Comparison of ENCODE assay signal across 14 cellular contexts in the genomic region with DNA sequence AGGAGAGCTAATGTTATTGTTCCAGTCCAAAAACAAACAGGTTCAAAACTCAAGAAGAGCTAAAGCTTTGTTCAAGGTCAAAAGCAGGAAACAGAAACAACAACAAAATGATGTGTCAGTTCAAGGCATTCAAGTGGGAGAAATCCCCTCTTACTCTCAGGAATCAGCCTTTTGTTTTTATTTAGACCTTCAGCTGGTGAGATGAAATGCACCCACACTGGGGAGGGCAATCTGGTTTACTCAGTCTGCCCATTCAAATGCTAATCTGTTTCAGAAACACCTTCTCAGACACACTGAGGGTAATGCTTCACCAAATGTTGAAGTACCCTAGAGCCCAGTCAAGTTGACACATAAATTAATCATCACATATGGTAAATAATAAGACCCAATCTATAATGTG.
"Had no signal": no experiment of that assay in that cellular context is flagged by ENCODE, and none has a peak within 500 bp of the region (broad histone marks: within the 10 kb centered on the region; RNA-seq: fewer than 3 reads in every experiment).

No MANE protein-coding gene starts in this region.

- H3K4me3 Mint-ChIP-seq: activated naive CD4-positive, alpha-beta T cell treated with anti-CD3 and anti-CD28 coated beads, Interleukin-2, amount 50 U/mL, for 24 hours; brain; dendritic cell treated with granulocyte-macrophage colony-stimulating factor and Interleukin-4, amounts not matched to agents 40 ng/mL and 50 ng/mL, for 4 days; naive B cell; stimulated activated naive CD8-positive, alpha-beta T cell treated with anti-CD3 and anti-CD28 coated beads, Interleukin-15, Interleukin-2, amounts not matched to agents 100 ng/mL and 50 ng/mL, for 24 hours had no signal

- H3K4me3 ChIP-seq: hepatocyte, lung, testis had no signal

- DNase-seq: activated CD4-positive, alpha-beta T cell treated with anti-CD3 and anti-CD28 coated beads, Interleukin-2, amount 50 U/mL, for 1 hour; cerebellar nuclear complex; erythroblast; left cardiac atrium; naive B cell; stimulated activated CD4-positive, alpha-beta T cell treated with anti-CD3 and anti-CD28 coated beads, Interleukin-2, amount 100 ng/mL, for 48 hours; testis had no signal

- H3K27me3 Mint-ChIP-seq: dendritic cell treated with granulocyte-macrophage colony-stimulating factor and Interleukin-4, amounts not matched to agents 40 ng/mL and 50 ng/mL, for 4 days had no signal

- ATAC-seq: left cardiac atrium had no signal

- H3K9me3 Mint-ChIP-seq: activated naive CD4-positive, alpha-beta T cell treated with anti-CD3 and anti-CD28 coated beads, Interleukin-2, amount 50 U/mL, for 24 hours; brain; dendritic cell treated with granulocyte-macrophage colony-stimulating factor and Interleukin-4, amounts not matched to agents 40 ng/mL and 50 ng/mL, for 4 days; stimulated activated naive CD8-positive, alpha-beta T cell treated with anti-CD3 and anti-CD28 coated beads, Interleukin-15, Interleukin-2, amounts not matched to agents 100 ng/mL and 50 ng/mL, for 24 hours had no signal

- H3K4me1 Mint-ChIP-seq: activated naive CD4-positive, alpha-beta T cell treated with anti-CD3 and anti-CD28 coated beads, Interleukin-2, amount 50 U/mL, for 24 hours; naive B cell had no signal

- H3K27ac ChIP-seq: hepatocyte, parathyroid adenoma, testis had no signal

- H3K9me3 ChIP-seq: testis had no signal

- H3K9ac ChIP-seq: parathyroid adenoma had no signal

- H3K4me1 ChIP-seq: parathyroid adenoma, testis had no signal

- H3K27ac Mint-ChIP-seq: activated naive CD4-positive, alpha-beta T cell treated with anti-CD3 and anti-CD28 coated beads, Interleukin-2, amount 50 U/mL, for 24 hours; dendritic cell treated with granulocyte-macrophage colony-stimulating factor and Interleukin-4, amounts not matched to agents 40 ng/mL and 50 ng/mL, for 4 days; naive B cell; stimulated activated naive CD8-positive, alpha-beta T cell treated with anti-CD3 and anti-CD28 coated beads, Interleukin-15, Interleukin-2, amounts not matched to agents 100 ng/mL and 50 ng/mL, for 24 hours had no signal

- H3K27me3 ChIP-seq: hepatocyte, testis had no signal
